1 cellular context compared by ENCODE assay signal in genomic region chr3:126971891-126972351, GRCh38.
A peak's percentile ranks its signal among the peaks of the same experiment; 100 is the strongest.
TF ChIP-seq lines count a peak whose summit lies in the region.

No MANE protein-coding gene starts in this region.

TF ChIP-seq in HepG2, 621 proteins besides CTCF, POLR2A, EP300 and RAD21 (continued from another document):
- peak; percentile 21; the same call in 1 of the 2 replicates for TF ChIP-seq SOX5 (CRISPR knock-in tag; IDR thresholded peaks at IDR 0.05; ENCODE audit: borderline replicate concordance)
- no peak for TF ChIP-seq ZBTB7A (CRISPR knock-in tag; IDR thresholded peaks at IDR 0.05)
